Comparison of ENCODE assay signal across 16 cellular contexts in genomic region chr10:72073677-72074412, GRCh38. TPM values are rescaled to one million over a fixed set of nuclear protein-coding genes. Genes with fewer than 3 reads are reported as not detected.
A peak's percentile ranks its signal among the peaks of the same experiment; 100 is the strongest.
DNase-seq lines count a peak whose midpoint lies in the region; ATAC-seq and TF ChIP-seq lines count a peak whose summit lies in the region.
"Had no signal": no experiment of that assay in that cellular context is flagged by ENCODE, and none has a peak within 500 bp of the region (broad histone marks: within the 10 kb centered on the region; RNA-seq: fewer than 3 reads in every experiment).

No MANE protein-coding gene starts in this region.

- TF ChIP-seq CTCF in heart right ventricle (IDR thresholded peaks at IDR 0.05) (no peak), left ventricle myocardium inferior (IDR thresholded peaks at IDR 0.05; ENCODE audit: borderline replicate concordance) (no peak)

- 62 to 65% methylated on average over 14 of the region's 14 CpGs for WGBS in heart right ventricle, 2 donors

- DNase-seq in heart right ventricle (no peak), left ventricle myocardium inferior (no peak), NCI-H524 treated with DMSO at 0.1 percent for 48 hours (lab: John Stamatoyannopoulos, UW) (no peak)
- no peak for DNase-seq in effector memory CD8-positive, alpha-beta T cell
- no peak for DNase-seq in stimulated activated naive B cell treated with anti-CD40 and anti-IgM and Interleukin-4, amounts not matched to agents 10 μg/mL and 1 μg/mL and 100 μg/mL, for 72 hours
- DNase-seq in activated CD4-positive, CD25-positive, alpha-beta regulatory T cell (lab: John Stamatoyannopoulos, UW): no peak
- DNase-seq: activated gamma-delta T cell, brain microvascular endothelial cell, DMS153, glutamatergic neuron, midbrain, NCI-H2029, NCI-H446 treated with DMSO at 0.1 percent for 48 hours had no signal

- H3K27me3 ChIP-seq in heart right ventricle (no peaks in the 10 kb centered on the region), left ventricle myocardium inferior (ENCODE audit: low read depth) (no peaks in the 10 kb centered on the region)
- H3K27me3 ChIP-seq: esophagus muscularis mucosa had no signal

- peak in 6 of 8 donors; percentile 7 to 37 (median 24) for ATAC-seq in heart right ventricle
- ATAC-seq in SK-N-SH treated with all-trans-retinoic acid at 6 μM for 48 hours: peak; percentile 11; the same call in 1 of the 3 replicates
- peak; percentile 3 for ATAC-seq in effector memory CD8-positive, alpha-beta T cell (replicated peaks)
- peak; percentile 57 to 68 for ATAC-seq in stimulated activated naive B cell treated with anti-CD40 and anti-IgM and Interleukin-4, amounts not matched to agents 10 μg/mL and 1 μg/mL and 100 μg/mL, for 72 hours (replicated peaks)
- ATAC-seq in HG03108 (IDR thresholded peaks at IDR 0.05; ENCODE audit: unreplicated experiment): no peak

- peak overlapping the region; percentile 61 to 99 for H3K27ac Mint-ChIP-seq in effector memory CD8-positive, alpha-beta T cell
- peak overlapping the region; percentile 87 for H3K27ac Mint-ChIP-seq in stimulated activated naive B cell treated with anti-CD40 and anti-IgM and Interleukin-4, amounts not matched to agents 10 μg/mL and 1 μg/mL and 100 μg/mL, for 72 hours

- H3K9me3 ChIP-seq in heart right ventricle (peaks cover 0 to 7% (median 0%) of the 10 kb centered on the region in 11 donors), left ventricle myocardium inferior (replicated peaks) (no peaks in the 10 kb centered on the region)

- peak overlapping the region in 1 of 10 donors; percentile 22 for H3K27ac ChIP-seq in heart right ventricle
- H3K27ac ChIP-seq in left ventricle myocardium inferior (replicated peaks): no peak overlapping the region
- H3K27ac ChIP-seq: brain microvascular endothelial cell, esophagus muscularis mucosa had no signal

- H3K4me3 Mint-ChIP-seq in effector memory CD8-positive, alpha-beta T cell: peak overlapping the region; percentile 62 to 94
- peak overlapping the region in 1 of 2 donors; percentile 28 for H3K4me3 Mint-ChIP-seq in stimulated activated naive B cell treated with anti-CD40 and anti-IgM and Interleukin-4, amounts not matched to agents 10 μg/mL and 1 μg/mL and 100 μg/mL, for 72 hours

- no peaks in the 10 kb centered on the region for H3K9me3 Mint-ChIP-seq in effector memory CD8-positive, alpha-beta T cell
- H3K9me3 Mint-ChIP-seq in stimulated activated naive B cell treated with anti-CD40 and anti-IgM and Interleukin-4, amounts not matched to agents 10 μg/mL and 1 μg/mL and 100 μg/mL, for 72 hours: no peaks in the 10 kb centered on the region

- peaks cover 0 to 18% (median 11%) of the 10 kb centered on the region in 9 donors for H3K4me1 ChIP-seq in heart right ventricle
- peaks cover 33% of the 10 kb centered on the region for H3K4me1 ChIP-seq in left ventricle myocardium inferior

- H3K27me3 Mint-ChIP-seq in effector memory CD8-positive, alpha-beta T cell: no peaks in the 10 kb centered on the region
- no peaks in the 10 kb centered on the region for H3K27me3 Mint-ChIP-seq in stimulated activated naive B cell treated with anti-CD40 and anti-IgM and Interleukin-4, amounts not matched to agents 10 μg/mL and 1 μg/mL and 100 μg/mL, for 72 hours

- peaks cover 0 to 5% (median 0%) of the 10 kb centered on the region in 9 donors for H3K36me3 ChIP-seq in heart right ventricle
- H3K36me3 ChIP-seq in left ventricle myocardium inferior: no peaks in the 10 kb centered on the region
- H3K36me3 ChIP-seq: brain microvascular endothelial cell, esophagus muscularis mucosa had no signal

- peaks cover 58 to 73% of the 10 kb centered on the region in 2 donors for H3K4me1 Mint-ChIP-seq in effector memory CD8-positive, alpha-beta T cell (ENCODE audit: low read depth in 2 of 2)
- H3K4me1 Mint-ChIP-seq in stimulated activated naive B cell treated with anti-CD40 and anti-IgM and Interleukin-4, amounts not matched to agents 10 μg/mL and 1 μg/mL and 100 μg/mL, for 72 hours: peaks cover 37 to 64% of the 10 kb centered on the region in 2 donors

- intact Hi-C loops in heart right ventricle (cut with DNase I): no loop called here
- intact Hi-C loops in left ventricle myocardium inferior (cut with micrococcal nuclease): no loop called here

- H3K36me3 Mint-ChIP-seq in effector memory CD8-positive, alpha-beta T cell (ENCODE audit: insufficient read depth): peaks cover 98% of the 10 kb centered on the region
- peaks cover 11 to 30% of the 10 kb centered on the region in 2 donors for H3K36me3 Mint-ChIP-seq in stimulated activated naive B cell treated with anti-CD40 and anti-IgM and Interleukin-4, amounts not matched to agents 10 μg/mL and 1 μg/mL and 100 μg/mL, for 72 hours

- H3K4me3 ChIP-seq in heart right ventricle (no peak overlapping the region), left ventricle myocardium inferior (no peak overlapping the region)
- H3K4me3 ChIP-seq: esophagus muscularis mucosa had no signal

TF ChIP-seq in SK-N-SH treated with all-trans-retinoic acid at 6 μM for 48 hours, 23 proteins besides CTCF, POLR2A, EP300 and RAD21:
- TF ChIP-seq CSDC2 (CRISPR knock-in tag; IDR thresholded peaks at IDR 0.05) (no peak), ZNF8 (CRISPR knock-in tag; IDR thresholded peaks at IDR 0.05) (no peak), PATZ1 (CRISPR knock-in tag; IDR thresholded peaks at IDR 0.05; ENCODE audit: borderline replicate concordance) (no peak), CREB5 (CRISPR knock-in tag; IDR thresholded peaks at IDR 0.05; ENCODE audit: low read depth) (no peak), ZFP3 (CRISPR knock-in tag; IDR thresholded peaks at IDR 0.05) (no peak), SNAI2 (CRISPR knock-in tag; IDR thresholded peaks at IDR 0.05) (no peak), TCF4 (CRISPR knock-in tag; IDR thresholded peaks at IDR 0.05; ENCODE audit: borderline replicate concordance) (no peak), ZC3H10 (CRISPR knock-in tag; IDR thresholded peaks at IDR 0.05) (no peak), PPARA (CRISPR knock-in tag; IDR thresholded peaks at IDR 0.05; ENCODE audit: borderline replicate concordance) (no peak), BACH2 (CRISPR knock-in tag; IDR thresholded peaks at IDR 0.05; ENCODE audit: borderline replicate concordance) (no peak), CSRNP3 (CRISPR knock-in tag; IDR thresholded peaks at IDR 0.05) (no peak), OSR1 (CRISPR knock-in tag; IDR thresholded peaks at IDR 0.05) (no peak), ARNTL (CRISPR knock-in tag; IDR thresholded peaks at IDR 0.05; ENCODE audit: borderline replicate concordance, low read depth) (no peak), ZFP30 (CRISPR knock-in tag; IDR thresholded peaks at IDR 0.05) (no peak), TOX (CRISPR knock-in tag; IDR thresholded peaks at IDR 0.05; ENCODE audit: borderline replicate concordance) (no peak)

RNA-seq across cellular contexts. Expression of gene SPOCK2, which starts 14.5 kb away (rescaled TPM):
- total RNA-seq in heart right ventricle (10 to 100 TPM in 2 of 10 donors, 1 to 10 TPM in 8; 3.5 to 12.8 (median 6.4) TPM), left ventricle myocardium inferior (8.6 TPM)
- 10 to 100 TPM in 1 of 2 donors, 1 to 10 TPM in 1; 6.7 to 13.4 TPM for polyA plus RNA-seq in heart right ventricle
